ENCODE assay signal across 23 cellular contexts in genomic region chr3:102248981-102249705, GRCh38.
DNase-seq lines count a peak whose midpoint lies in the region; FAIRE-seq and TF ChIP-seq lines count a peak whose summit lies in the region.
"Had no signal": no experiment of that assay in that cellular context is flagged by ENCODE, and none has a peak within 500 bp of the region (broad histone marks: within the 10 kb centered on the region; RNA-seq: fewer than 3 reads in every experiment).

No MANE protein-coding gene starts in this region.

- H4K20me1 ChIP-seq in GM23248 (ENCODE audit: insufficient read depth) = no peaks in the 10 kb centered on the region

- TF ChIP-seq CTCF in epithelial cell of esophagus (IDR thresholded peaks at IDR 0.05; ENCODE audit: insufficient read depth, low read depth, low read length, missing control alignments) = no peak
- no peak for TF ChIP-seq CTCF in suprapubic skin (IDR thresholded peaks at IDR 0.05)

- DNase-seq in GM23248 (peak; percentile 12), M059J (ENCODE audit: low read depth) (peak; percentile 76), epithelial cell of esophagus (ENCODE audit: low read depth) (peak; percentile 41), urothelium cell line (ENCODE audit: low spot score) (peak; percentile 23), immature natural killer cell (no peak), suprapubic skin (ENCODE audit: low spot score in 2 of 2) (no peak), AML-193 (lab: John Stamatoyannopoulos, UW) (no peak)
- DNase-seq: ACHN; C1 segment of cervical spinal cord; Calu3; CD8-positive, alpha-beta T cell; DMS153; GF-D8; H7; KBM-7; NCI-H1105; NCI-H1694; NCI-H2081; NCI-H2171; NCI-H345; NCI-H524 treated with DMSO at 0.1 percent for 48 hours; SHP77 had no signal

- WGBS in GM23248 (ENCODE audit: low coverage in 1 of 2, low lambda C conversion rate in 2 of 2, missing lambda C conversion rate in 2 of 2), 2 experiments = 38 to 50% methylated on average over 2 of the region's 2 CpGs
- 72% methylated on average over 2 of the region's 2 CpGs for WGBS in suprapubic skin

- no peak overlapping the region for H3K4me2 ChIP-seq in GM23248 (ENCODE audit: unreplicated experiment)

- H3K4me3 ChIP-seq in GM23248 (no peak overlapping the region), epithelial cell of esophagus (ENCODE audit: low read length) (no peak overlapping the region), suprapubic skin (no peak overlapping the region)

- H3K9me3 Mint-ChIP-seq in immature natural killer cell = peaks cover 0 to 4% (median 0%) of the 10 kb centered on the region in 6 donors
- H3K9me3 Mint-ChIP-seq: CD8-positive, alpha-beta T cell had no signal

- no peaks in the 10 kb centered on the region for H3K9me2 ChIP-seq in GM23248 (ENCODE audit: insufficient read depth)

- H3K9me3 ChIP-seq in GM23248 (ENCODE audit: low read depth) (no peaks in the 10 kb centered on the region), suprapubic skin (no peaks in the 10 kb centered on the region)

- no peak overlapping the region for H3K4me3 Mint-ChIP-seq in immature natural killer cell
- H3K4me3 Mint-ChIP-seq: CD8-positive, alpha-beta T cell had no signal

- no peak for TF ChIP-seq POLR2A in suprapubic skin (IDR thresholded peaks at IDR 0.05)

- no peaks in the 10 kb centered on the region for H3K36me3 ChIP-seq in GM23248 (ENCODE audit: low read depth)
- no peaks in the 10 kb centered on the region for H3K36me3 ChIP-seq in suprapubic skin

- no peaks in the 10 kb centered on the region for H3K36me3 Mint-ChIP-seq in immature natural killer cell
- H3K36me3 Mint-ChIP-seq: CD8-positive, alpha-beta T cell had no signal

- peaks cover 0 to 2% (median 0%) of the 10 kb centered on the region in 3 donors for H3K27me3 Mint-ChIP-seq in immature natural killer cell (ENCODE audit: low read depth in 3 of 3)

- no peak for FAIRE-seq in urothelium cell line (lab: Jason Lieb, UNC)
- FAIRE-seq: GM19239 had no signal

- H3K4me1 ChIP-seq in GM23248 (ENCODE audit: insufficient read depth) (no peaks in the 10 kb centered on the region), suprapubic skin (no peaks in the 10 kb centered on the region)

- in situ Hi-C loops in GM23248 (cut with MboI) = no loop called here

- H3K27me3 ChIP-seq in GM23248 (replicated peaks; ENCODE audit: insufficient read depth) (no peaks in the 10 kb centered on the region; the same call in 1 of the 2 replicates), suprapubic skin (no peaks in the 10 kb centered on the region)

- no peak overlapping the region for H3K27ac Mint-ChIP-seq in immature natural killer cell
- H3K27ac Mint-ChIP-seq: CD8-positive, alpha-beta T cell had no signal

- no peaks in the 10 kb centered on the region for H3K4me1 Mint-ChIP-seq in immature natural killer cell

- TF ChIP-seq EP300 in suprapubic skin (IDR thresholded peaks at IDR 0.05) = no peak

- H3F3A ChIP-seq in GM23248 (ENCODE audit: insufficient read depth) = no peaks in the 10 kb centered on the region

- H3K27ac ChIP-seq in GM23248 (no peak overlapping the region), suprapubic skin (no peak overlapping the region)

- H3K9ac ChIP-seq in GM23248 = no peak overlapping the region

- no peak overlapping the region for H2AFZ ChIP-seq in GM23248

- no peaks in the 10 kb centered on the region for H3K79me2 ChIP-seq in GM23248 (ENCODE audit: insufficient read depth)

Comparison
In these comparisons a context has a peak if more than half of its experiments do, and no peak if none do; other contexts are left out.
1. DNase-seq: peak in GM23248 (single experiment), M059J (single experiment), epithelial cell of esophagus (single experiment) and urothelium cell line (single experiment); none in immature natural killer cell (0 of 3), suprapubic skin (0 of 2) and AML-193 (0 of 2).